In genomic region chr22:49052023-49052538, GRCh38 we compare ENCODE assay signal across 3 cellular contexts.
TF ChIP-seq lines count a peak whose summit lies in the region.

No MANE protein-coding gene starts in this region.

TF ChIP-seq in liver, 16 proteins besides CTCF, POLR2A, EP300 and RAD21:
- peak; percentile 61 for TF ChIP-seq YY1 (IDR thresholded peaks at IDR 0.05)
- TF ChIP-seq, protein P1, sequence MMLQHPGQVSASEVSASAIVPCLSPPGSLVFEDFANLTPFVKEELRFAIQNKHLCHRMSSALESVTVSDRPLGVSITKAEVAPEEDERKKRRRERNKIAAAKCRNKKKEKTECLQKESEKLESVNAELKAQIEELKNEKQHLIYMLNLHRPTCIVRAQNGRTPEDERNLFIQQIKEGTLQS (IDR thresholded peaks at IDR 0.05) = no peak
TF ChIP-seq in liver: peak in this region for 1.

TF ChIP-seq in HepG2, 621 proteins besides CTCF, POLR2A, EP300 and RAD21:
- TF ChIP-seq SP4 (CRISPR knock-in tag; IDR thresholded peaks at IDR 0.05) (no peak), PHF20 (CRISPR knock-in tag; IDR thresholded peaks at IDR 0.05) (no peak), ZFP62 (CRISPR knock-in tag; IDR thresholded peaks at IDR 0.05) (no peak), SNAPC2 (CRISPR knock-in tag; IDR thresholded peaks at IDR 0.05) (no peak), KMT2B (CRISPR knock-in tag; IDR thresholded peaks at IDR 0.05) (no peak), ATF4 (CRISPR knock-in tag; IDR thresholded peaks at IDR 0.05) (no peak), JUN (CRISPR knock-in tag; IDR thresholded peaks at IDR 0.05) (no peak), SNAPC4 (CRISPR knock-in tag; IDR thresholded peaks at IDR 0.05) (no peak), FLYWCH1 (CRISPR knock-in tag; IDR thresholded peaks at IDR 0.05) (no peak), ZBTB1 (CRISPR knock-in tag; IDR thresholded peaks at IDR 0.05; ENCODE audit: borderline replicate concordance) (no peak), MAF1 (CRISPR knock-in tag; IDR thresholded peaks at IDR 0.05; ENCODE audit: borderline replicate concordance) (no peak), PHF5A (CRISPR knock-in tag; IDR thresholded peaks at IDR 0.05; ENCODE audit: low read depth, unreplicated experiment) (no peak), SMARCC2 (IDR thresholded peaks at IDR 0.05) (no peak), ZNF788 (CRISPR knock-in tag; IDR thresholded peaks at IDR 0.05; ENCODE audit: borderline replicate concordance) (no peak), ZNF713 (CRISPR knock-in tag; IDR thresholded peaks at IDR 0.05) (no peak), SPEN (CRISPR knock-in tag; IDR thresholded peaks at IDR 0.05; ENCODE audit: low read depth) (no peak), ZSCAN31 (CRISPR knock-in tag; IDR thresholded peaks at IDR 0.05; ENCODE audit: low read depth) (no peak), UBTF (CRISPR knock-in tag; IDR thresholded peaks at IDR 0.05) (no peak), MTA3 (CRISPR knock-in tag; IDR thresholded peaks at IDR 0.05) (no peak), ZFY (CRISPR knock-in tag; IDR thresholded peaks at IDR 0.05) (no peak)

TF ChIP-seq in H1, 55 proteins besides CTCF, POLR2A, EP300 and RAD21:
- TF ChIP-seq CEBPB (IDR thresholded peaks at IDR 0.05; ENCODE audit: low read depth, low read length) = no peak
- TF ChIP-seq YY1 (IDR thresholded peaks at IDR 0.05; ENCODE audit: low read depth, low read length) = peak; percentile 82; the same call in 1 of the 2 replicates
- TF ChIP-seq, protein P2, sequence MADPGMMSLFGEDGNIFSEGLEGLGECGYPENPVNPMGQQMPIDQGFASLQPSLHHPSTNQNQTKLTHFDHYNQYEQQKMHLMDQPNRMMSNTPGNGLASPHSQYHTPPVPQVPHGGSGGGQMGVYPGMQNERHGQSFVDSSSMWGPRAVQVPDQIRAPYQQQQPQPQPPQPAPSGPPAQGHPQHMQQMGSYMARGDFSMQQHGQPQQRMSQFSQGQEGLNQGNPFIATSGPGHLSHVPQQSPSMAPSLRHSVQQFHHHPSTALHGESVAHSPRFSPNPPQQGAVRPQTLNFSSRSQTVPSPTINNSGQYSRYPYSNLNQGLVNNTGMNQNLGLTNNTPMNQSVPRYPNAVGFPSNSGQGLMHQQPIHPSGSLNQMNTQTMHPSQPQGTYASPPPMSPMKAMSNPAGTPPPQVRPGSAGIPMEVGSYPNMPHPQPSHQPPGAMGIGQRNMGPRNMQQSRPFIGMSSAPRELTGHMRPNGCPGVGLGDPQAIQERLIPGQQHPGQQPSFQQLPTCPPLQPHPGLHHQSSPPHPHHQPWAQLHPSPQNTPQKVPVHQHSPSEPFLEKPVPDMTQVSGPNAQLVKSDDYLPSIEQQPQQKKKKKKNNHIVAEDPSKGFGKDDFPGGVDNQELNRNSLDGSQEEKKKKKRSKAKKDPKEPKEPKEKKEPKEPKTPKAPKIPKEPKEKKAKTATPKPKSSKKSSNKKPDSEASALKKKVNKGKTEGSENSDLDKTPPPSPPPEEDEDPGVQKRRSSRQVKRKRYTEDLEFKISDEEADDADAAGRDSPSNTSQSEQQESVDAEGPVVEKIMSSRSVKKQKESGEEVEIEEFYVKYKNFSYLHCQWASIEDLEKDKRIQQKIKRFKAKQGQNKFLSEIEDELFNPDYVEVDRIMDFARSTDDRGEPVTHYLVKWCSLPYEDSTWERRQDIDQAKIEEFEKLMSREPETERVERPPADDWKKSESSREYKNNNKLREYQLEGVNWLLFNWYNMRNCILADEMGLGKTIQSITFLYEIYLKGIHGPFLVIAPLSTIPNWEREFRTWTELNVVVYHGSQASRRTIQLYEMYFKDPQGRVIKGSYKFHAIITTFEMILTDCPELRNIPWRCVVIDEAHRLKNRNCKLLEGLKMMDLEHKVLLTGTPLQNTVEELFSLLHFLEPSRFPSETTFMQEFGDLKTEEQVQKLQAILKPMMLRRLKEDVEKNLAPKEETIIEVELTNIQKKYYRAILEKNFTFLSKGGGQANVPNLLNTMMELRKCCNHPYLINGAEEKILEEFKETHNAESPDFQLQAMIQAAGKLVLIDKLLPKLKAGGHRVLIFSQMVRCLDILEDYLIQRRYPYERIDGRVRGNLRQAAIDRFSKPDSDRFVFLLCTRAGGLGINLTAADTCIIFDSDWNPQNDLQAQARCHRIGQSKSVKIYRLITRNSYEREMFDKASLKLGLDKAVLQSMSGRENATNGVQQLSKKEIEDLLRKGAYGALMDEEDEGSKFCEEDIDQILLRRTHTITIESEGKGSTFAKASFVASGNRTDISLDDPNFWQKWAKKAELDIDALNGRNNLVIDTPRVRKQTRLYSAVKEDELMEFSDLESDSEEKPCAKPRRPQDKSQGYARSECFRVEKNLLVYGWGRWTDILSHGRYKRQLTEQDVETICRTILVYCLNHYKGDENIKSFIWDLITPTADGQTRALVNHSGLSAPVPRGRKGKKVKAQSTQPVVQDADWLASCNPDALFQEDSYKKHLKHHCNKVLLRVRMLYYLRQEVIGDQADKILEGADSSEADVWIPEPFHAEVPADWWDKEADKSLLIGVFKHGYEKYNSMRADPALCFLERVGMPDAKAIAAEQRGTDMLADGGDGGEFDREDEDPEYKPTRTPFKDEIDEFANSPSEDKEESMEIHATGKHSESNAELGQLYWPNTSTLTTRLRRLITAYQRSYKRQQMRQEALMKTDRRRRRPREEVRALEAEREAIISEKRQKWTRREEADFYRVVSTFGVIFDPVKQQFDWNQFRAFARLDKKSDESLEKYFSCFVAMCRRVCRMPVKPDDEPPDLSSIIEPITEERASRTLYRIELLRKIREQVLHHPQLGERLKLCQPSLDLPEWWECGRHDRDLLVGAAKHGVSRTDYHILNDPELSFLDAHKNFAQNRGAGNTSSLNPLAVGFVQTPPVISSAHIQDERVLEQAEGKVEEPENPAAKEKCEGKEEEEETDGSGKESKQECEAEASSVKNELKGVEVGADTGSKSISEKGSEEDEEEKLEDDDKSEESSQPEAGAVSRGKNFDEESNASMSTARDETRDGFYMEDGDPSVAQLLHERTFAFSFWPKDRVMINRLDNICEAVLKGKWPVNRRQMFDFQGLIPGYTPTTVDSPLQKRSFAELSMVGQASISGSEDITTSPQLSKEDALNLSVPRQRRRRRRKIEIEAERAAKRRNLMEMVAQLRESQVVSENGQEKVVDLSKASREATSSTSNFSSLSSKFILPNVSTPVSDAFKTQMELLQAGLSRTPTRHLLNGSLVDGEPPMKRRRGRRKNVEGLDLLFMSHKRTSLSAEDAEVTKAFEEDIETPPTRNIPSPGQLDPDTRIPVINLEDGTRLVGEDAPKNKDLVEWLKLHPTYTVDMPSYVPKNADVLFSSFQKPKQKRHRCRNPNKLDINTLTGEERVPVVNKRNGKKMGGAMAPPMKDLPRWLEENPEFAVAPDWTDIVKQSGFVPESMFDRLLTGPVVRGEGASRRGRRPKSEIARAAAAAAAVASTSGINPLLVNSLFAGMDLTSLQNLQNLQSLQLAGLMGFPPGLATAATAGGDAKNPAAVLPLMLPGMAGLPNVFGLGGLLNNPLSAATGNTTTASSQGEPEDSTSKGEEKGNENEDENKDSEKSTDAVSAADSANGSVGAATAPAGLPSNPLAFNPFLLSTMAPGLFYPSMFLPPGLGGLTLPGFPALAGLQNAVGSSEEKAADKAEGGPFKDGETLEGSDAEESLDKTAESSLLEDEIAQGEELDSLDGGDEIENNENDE (IDR thresholded peaks at IDR 0.05; ENCODE audit: insufficient replicate concordance, low read length) = no peak
- TF ChIP-seq CHD2 (IDR thresholded peaks at IDR 0.05; ENCODE audit: low read length) = no peak
- TF ChIP-seq, protein P1 (IDR thresholded peaks at IDR 0.05; ENCODE audit: insufficient read depth, low read depth, low read length) = no peak
- no peak for TF ChIP-seq TAF1 (IDR thresholded peaks at IDR 0.05; ENCODE audit: low read depth, low read length)
